ENCODE assay signal across 14 cellular contexts in the genomic region with DNA sequence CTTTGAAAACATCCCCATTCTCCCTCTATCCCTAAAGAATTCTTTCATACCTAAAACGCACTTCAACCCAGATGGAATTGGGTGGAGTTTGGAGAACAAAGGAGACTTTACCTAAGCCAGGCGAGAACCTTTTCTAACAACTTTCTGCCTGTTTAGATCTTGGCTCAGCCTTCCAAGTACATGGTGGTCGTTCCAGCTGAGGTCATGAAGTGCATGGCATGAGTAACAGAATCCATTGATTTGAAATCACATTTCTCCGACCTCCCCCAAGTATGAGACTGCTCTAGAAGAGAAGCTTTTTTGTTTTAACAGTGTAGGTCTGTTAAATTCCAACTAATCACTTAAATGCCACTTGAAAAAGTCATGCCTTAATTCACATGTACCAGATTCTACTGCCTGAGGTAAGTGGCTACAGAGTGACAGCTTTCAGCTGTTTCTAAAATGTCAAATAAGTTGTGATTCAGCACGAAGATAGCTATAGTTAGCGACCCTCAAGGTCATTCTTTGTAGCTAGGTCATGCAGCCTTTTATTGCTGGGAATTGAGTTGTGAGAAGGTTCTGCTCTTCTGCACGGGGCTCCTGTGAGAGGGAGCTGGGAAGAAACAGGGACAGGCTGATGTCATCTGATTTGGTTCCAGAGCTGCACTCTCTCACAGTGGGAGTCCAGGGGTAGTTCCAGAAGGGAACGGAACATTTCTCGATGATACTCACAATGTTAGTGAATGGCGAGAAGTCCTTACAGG.
DNase-seq lines count a peak whose midpoint lies in the region; ATAC-seq, FAIRE-seq and TF ChIP-seq lines count a peak whose summit lies in the region.
"Had no signal": no experiment of that assay in that cellular context is flagged by ENCODE, and none has a peak within 500 bp of the region (broad histone marks: within the 10 kb centered on the region; RNA-seq: fewer than 3 reads in every experiment).

No MANE protein-coding gene starts in this region.

- peaks cover 63% of the 10 kb centered on the region for H3K36me3 Mint-ChIP-seq in CD4-positive, alpha-beta T cell (ENCODE audit: low read depth)
- no peaks in the 10 kb centered on the region for H3K36me3 Mint-ChIP-seq in T-helper 17 cell (ENCODE audit: low read depth)

- no peaks in the 10 kb centered on the region for H3K27me3 Mint-ChIP-seq in CD4-positive, alpha-beta T cell
- H3K27me3 Mint-ChIP-seq in T-helper 17 cell = no peaks in the 10 kb centered on the region
- H3K27me3 Mint-ChIP-seq: activated CD4-positive, alpha-beta memory T cell treated with anti-CD3 and anti-CD28 coated beads, Interleukin-2, amount 10 ng/mL, durations not matched to agents 7 days and 5 days had no signal

- no peak overlapping the region for H3K27ac ChIP-seq in CD4-positive, alpha-beta T cell (ENCODE audit: low read depth, low read length)
- H3K27ac ChIP-seq in pancreas = peak overlapping the region in 2 of 4 donors; percentile 62 to 78

- no peak for DNase-seq in CD4-positive, alpha-beta T cell
- DNase-seq in T-helper 17 cell (no peak), left ventricle myocardium superior (peak; percentile 33), pancreas (no peak), LoVo (ENCODE audit: low spot score) (no peak), ureter (ENCODE audit: low spot score) (no peak)
- DNase-seq: activated CD4-positive, alpha-beta memory T cell treated with anti-CD3 and anti-CD28 coated beads, Interleukin-2, amount 10 ng/mL, durations not matched to agents 7 days and 5 days; activated naive CD4-positive, alpha-beta T cell; dermis blood vessel endothelial cell; NCI-H446 had no signal

- H3K4me1 ChIP-seq in pancreas = peaks cover 28 to 90% (median 84%) of the 10 kb centered on the region in 3 donors

- H3K27ac Mint-ChIP-seq in CD4-positive, alpha-beta T cell = peak overlapping the region; percentile 71
- peak overlapping the region; percentile 47 for H3K27ac Mint-ChIP-seq in T-helper 17 cell
- H3K27ac Mint-ChIP-seq: activated CD4-positive, alpha-beta memory T cell treated with anti-CD3 and anti-CD28 coated beads, Interleukin-2, amount 10 ng/mL, durations not matched to agents 7 days and 5 days; T-helper 2 cell treated with Interferon-gamma antibody and Interleukin-4, amounts not matched to agents 5 μg/mL and 100 μg/mL, for 36 hours had no signal

- H3K4me1 Mint-ChIP-seq in CD4-positive, alpha-beta T cell (ENCODE audit: low read depth) = peaks cover 71% of the 10 kb centered on the region
- peaks cover 46% of the 10 kb centered on the region for H3K4me1 Mint-ChIP-seq in T-helper 17 cell

- intact Hi-C loops in CD4-positive, alpha-beta T cell (cut with DNase I, micrococcal nuclease) = loop anchor here in 1 of 2 experiments (10.0 kb wide), 1 partner anchor 272 kb away; the partner anchor contains the start of gene DHRS3
- intact Hi-C loops in left ventricle myocardium superior (cut with micrococcal nuclease) (no loop called here), pancreas (cut with DNase I) (no loop called here)

- FAIRE-seq in pancreas (lab: Jason Lieb, UNC) = no peak
- FAIRE-seq: RCC 7860 had no signal

- no peaks in the 10 kb centered on the region for H3K9me3 Mint-ChIP-seq in CD4-positive, alpha-beta T cell
- H3K9me3 Mint-ChIP-seq: activated CD4-positive, alpha-beta memory T cell treated with anti-CD3 and anti-CD28 coated beads, Interleukin-2, amount 10 ng/mL, durations not matched to agents 7 days and 5 days; T-helper 2 cell treated with Interferon-gamma antibody and Interleukin-4, amounts not matched to agents 5 μg/mL and 100 μg/mL, for 36 hours had no signal

- no peaks in the 10 kb centered on the region for H3K36me3 ChIP-seq in pancreas

- TF ChIP-seq CTCF in CD4-positive, alpha-beta T cell (IDR thresholded peaks at IDR 0.05) = no peak
- TF ChIP-seq CTCF in pancreas (IDR thresholded peaks at IDR 0.05) = no peak

- CTCF ChIA-PET in CD4-positive, alpha-beta T cell (lab: Charles Lee) = no interaction called here

- H3K4me3 ChIP-seq in pancreas = no peak overlapping the region

- POLR2A ChIA-PET in CD4-positive, alpha-beta T cell (lab: Charles Lee) = no interaction called here

- H3K4me3 Mint-ChIP-seq in CD4-positive, alpha-beta T cell = no peak overlapping the region
- no peak overlapping the region for H3K4me3 Mint-ChIP-seq in T-helper 17 cell
- H3K4me3 Mint-ChIP-seq: activated CD4-positive, alpha-beta memory T cell treated with anti-CD3 and anti-CD28 coated beads, Interleukin-2, amount 10 ng/mL, durations not matched to agents 7 days and 5 days; T-helper 2 cell treated with Interferon-gamma antibody and Interleukin-4, amounts not matched to agents 5 μg/mL and 100 μg/mL, for 36 hours had no signal

- H3K9me3 ChIP-seq in CD4-positive, alpha-beta T cell (ENCODE audit: control insufficient read depth, low read length) = no peaks in the 10 kb centered on the region
- H3K9me3 ChIP-seq in T-helper 17 cell (ENCODE audit: control insufficient read depth, low read length, poor library complexity, severe bottlenecking) = no peaks in the 10 kb centered on the region
- no peaks in the 10 kb centered on the region for H3K9me3 ChIP-seq in pancreas

- no peaks in the 10 kb centered on the region for H3K27me3 ChIP-seq in CD4-positive, alpha-beta T cell (ENCODE audit: control insufficient read depth, insufficient read depth, low read length)
- no peaks in the 10 kb centered on the region for H3K27me3 ChIP-seq in pancreas

- 40 to 44% methylated on average over 10 of the region's 10 CpGs for WGBS in pancreas, 2 donors

- no peak for ATAC-seq in CD4-positive, alpha-beta T cell (ENCODE audit: poor library complexity)
- ATAC-seq in T-helper 17 cell (no peak), left ventricle myocardium superior (peak; percentile 57), pancreas (peak in 3 of 4 donors; percentile 29 to 39 (median 29)), GM19351 (IDR thresholded peaks at IDR 0.05; ENCODE audit: unreplicated experiment) (no peak), GM21390 (IDR thresholded peaks at IDR 0.05; ENCODE audit: unreplicated experiment) (no peak)

Comparison
In these comparisons a context has a peak if more than half of its experiments do, and no peak if none do; other contexts are left out.
1. ATAC-seq: peak in left ventricle myocardium superior (single experiment) and pancreas (3 of 4); none in CD4-positive, alpha-beta T cell (single experiment), T-helper 17 cell (single experiment), GM19351 (single experiment) and GM21390 (single experiment).